ENCODE assay signal across 22 cellular contexts in the genomic region with DNA sequence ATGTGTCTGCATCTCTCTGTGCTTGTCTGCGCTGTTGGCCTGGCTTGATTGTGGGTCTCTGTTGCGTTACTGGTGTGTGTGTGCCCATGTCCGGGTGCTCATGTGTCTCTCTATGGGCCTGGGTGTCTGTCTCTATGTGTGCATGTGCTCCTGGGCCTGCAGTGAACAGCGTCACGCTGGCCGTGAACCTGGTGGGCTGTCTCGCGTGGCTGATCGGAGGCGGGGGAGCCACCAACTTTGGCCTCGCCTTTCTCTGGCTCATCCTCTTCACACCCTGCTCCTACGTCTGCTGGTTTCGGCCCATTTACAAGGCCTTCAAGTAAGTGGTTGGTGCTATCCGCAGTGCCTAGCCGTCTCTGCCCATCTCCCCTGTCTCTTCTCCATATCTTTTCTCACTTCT. TPM values are rescaled to one million over a fixed set of nuclear protein-coding genes. Genes with fewer than 3 reads are reported as not detected.
DNase-seq lines count a peak whose midpoint lies in the region; ATAC-seq and TF ChIP-seq lines count a peak whose summit lies in the region.
"Had no signal": no experiment of that assay in that cellular context is flagged by ENCODE, and none has a peak within 500 bp of the region (broad histone marks: within the 10 kb centered on the region; RNA-seq: fewer than 3 reads in every experiment).

No MANE protein-coding gene starts in this region.

- no peaks in the 10 kb centered on the region for H3K9me3 Mint-ChIP-seq in stimulated activated naive CD8-positive, alpha-beta T cell treated with anti-CD3 and anti-CD28 coated beads, Interleukin-15, Interleukin-2, amounts not matched to agents 100 ng/mL and 50 ng/mL, for 24 hours
- no peaks in the 10 kb centered on the region for H3K9me3 Mint-ChIP-seq in stimulated activated naive CD8-positive, alpha-beta T cell treated with anti-CD3 and anti-CD28 coated beads, Interleukin-15, amount 100 ng/mL, for 72 hours
- H3K9me3 Mint-ChIP-seq in glutamatergic neuron (ENCODE audit: unreplicated experiment) (peaks cover 8% of the 10 kb centered on the region), nephron progenitor cell (no peaks in the 10 kb centered on the region)
- H3K9me3 Mint-ChIP-seq: CD4-positive, alpha-beta T cell; CD8-positive, alpha-beta memory T cell; HFFc6 had no signal

- H3K27ac Mint-ChIP-seq in stimulated activated naive CD8-positive, alpha-beta T cell treated with anti-CD3 and anti-CD28 coated beads, Interleukin-15, Interleukin-2, amounts not matched to agents 100 ng/mL and 50 ng/mL, for 24 hours: peak overlapping the region; percentile 9
- no peak overlapping the region for H3K27ac Mint-ChIP-seq in stimulated activated naive CD8-positive, alpha-beta T cell treated with anti-CD3 and anti-CD28 coated beads, Interleukin-15, amount 100 ng/mL, for 72 hours
- peak overlapping the region; percentile 20 for H3K27ac Mint-ChIP-seq in glutamatergic neuron (ENCODE audit: unreplicated experiment)
- peak overlapping the region; percentile 2 for H3K27ac Mint-ChIP-seq in nephron progenitor cell
- H3K27ac Mint-ChIP-seq: CD14-positive monocyte; CD4-positive, alpha-beta T cell; CD8-positive, alpha-beta memory T cell; HFFc6 had no signal

- ATAC-seq in stimulated activated naive CD8-positive, alpha-beta T cell treated with anti-CD3 and anti-CD28 coated beads, Interleukin-15, amount 100 ng/mL, for 72 hours: no peak
- no peak for ATAC-seq in GM21786 (IDR thresholded peaks at IDR 0.05; ENCODE audit: unreplicated experiment)
- ATAC-seq in sciatic nerve: no peak
- ATAC-seq in GM21576 (IDR thresholded peaks at IDR 0.05; ENCODE audit: unreplicated experiment): no peak
- ATAC-seq: A549, GM12878 had no signal

- H3K4me3 Mint-ChIP-seq in stimulated activated naive CD8-positive, alpha-beta T cell treated with anti-CD3 and anti-CD28 coated beads, Interleukin-15, Interleukin-2, amounts not matched to agents 100 ng/mL and 50 ng/mL, for 24 hours: no peak overlapping the region
- H3K4me3 Mint-ChIP-seq in stimulated activated naive CD8-positive, alpha-beta T cell treated with anti-CD3 and anti-CD28 coated beads, Interleukin-15, amount 100 ng/mL, for 72 hours: no peak overlapping the region
- H3K4me3 Mint-ChIP-seq in glutamatergic neuron (ENCODE audit: unreplicated experiment) (no peak overlapping the region), nephron progenitor cell (no peak overlapping the region)
- H3K4me3 Mint-ChIP-seq: CD14-positive monocyte; CD4-positive, alpha-beta T cell; CD8-positive, alpha-beta memory T cell; HFFc6 had no signal

- DNase-seq in stimulated activated naive CD8-positive, alpha-beta T cell treated with anti-CD3 and anti-CD28 coated beads, Interleukin-15, amount 100 ng/mL, for 72 hours: no peak
- no peak for DNase-seq in glutamatergic neuron
- no peak for DNase-seq in nephron progenitor cell
- no peak for DNase-seq in sciatic nerve (ENCODE audit: low spot score)
- DNase-seq: 8988T; ACHN; AML-193; BE2C; CD4-positive, alpha-beta T cell; CD8-positive, alpha-beta memory T cell; DMS 273 treated with DMSO at 0.1 percent for 48 hours; DMS79; EL; GDM1; GOT3; HFFc6 had no signal

- no peaks in the 10 kb centered on the region for H3K4me1 Mint-ChIP-seq in stimulated activated naive CD8-positive, alpha-beta T cell treated with anti-CD3 and anti-CD28 coated beads, Interleukin-15, Interleukin-2, amounts not matched to agents 100 ng/mL and 50 ng/mL, for 24 hours (ENCODE audit: low read depth)
- no peaks in the 10 kb centered on the region for H3K4me1 Mint-ChIP-seq in stimulated activated naive CD8-positive, alpha-beta T cell treated with anti-CD3 and anti-CD28 coated beads, Interleukin-15, amount 100 ng/mL, for 72 hours
- peaks cover 6% of the 10 kb centered on the region for H3K4me1 Mint-ChIP-seq in glutamatergic neuron (ENCODE audit: low read depth, unreplicated experiment)
- peaks cover 17% of the 10 kb centered on the region for H3K4me1 Mint-ChIP-seq in nephron progenitor cell
- H3K4me1 Mint-ChIP-seq: CD8-positive, alpha-beta memory T cell had no signal

- intact Hi-C loops in sciatic nerve (cut with DNase I): no loop called here

- no peaks in the 10 kb centered on the region for H3K36me3 Mint-ChIP-seq in stimulated activated naive CD8-positive, alpha-beta T cell treated with anti-CD3 and anti-CD28 coated beads, Interleukin-15, Interleukin-2, amounts not matched to agents 100 ng/mL and 50 ng/mL, for 24 hours (ENCODE audit: low read depth)
- H3K36me3 Mint-ChIP-seq in glutamatergic neuron (ENCODE audit: unreplicated experiment) (peaks cover 8% of the 10 kb centered on the region), nephron progenitor cell (ENCODE audit: low read depth) (no peaks in the 10 kb centered on the region)
- H3K36me3 Mint-ChIP-seq: CD14-positive monocyte; CD8-positive, alpha-beta memory T cell had no signal

- no peaks in the 10 kb centered on the region for H3K27me3 Mint-ChIP-seq in stimulated activated naive CD8-positive, alpha-beta T cell treated with anti-CD3 and anti-CD28 coated beads, Interleukin-15, Interleukin-2, amounts not matched to agents 100 ng/mL and 50 ng/mL, for 24 hours
- H3K27me3 Mint-ChIP-seq in stimulated activated naive CD8-positive, alpha-beta T cell treated with anti-CD3 and anti-CD28 coated beads, Interleukin-15, amount 100 ng/mL, for 72 hours: no peaks in the 10 kb centered on the region
- H3K27me3 Mint-ChIP-seq in glutamatergic neuron (ENCODE audit: unreplicated experiment) (peaks cover 7% of the 10 kb centered on the region), nephron progenitor cell (ENCODE audit: low read depth, poor library complexity) (peaks cover 7% of the 10 kb centered on the region)
- H3K27me3 Mint-ChIP-seq: CD4-positive, alpha-beta T cell had no signal

- TF ChIP-seq CTCF in glutamatergic neuron (IDR thresholded peaks at IDR 0.05; ENCODE audit: partially characterized antibody, unreplicated experiment) (no peak), nephron progenitor cell (IDR thresholded peaks at IDR 0.05) (no peak)

RNA-seq across cellular contexts. Expression of a gene that starts 7.0 kb away (rescaled TPM):
- 12.7 TPM for total RNA-seq in glutamatergic neuron (ENCODE audit: unreplicated experiment)
- total RNA-seq in sciatic nerve: 20.4 TPM

RNA-seq across cellular contexts. Expression of a gene that starts 21.1 kb away (rescaled TPM):
- 164 TPM for total RNA-seq in glutamatergic neuron (ENCODE audit: unreplicated experiment)
- total RNA-seq in sciatic nerve: 7.6 TPM

RNA-seq across cellular contexts. Expression of a gene that starts 59.9 kb away (rescaled TPM):
- total RNA-seq in glutamatergic neuron (ENCODE audit: unreplicated experiment) (2.3 TPM), sciatic nerve (6.0 TPM)

Comparison
In these comparisons a context has a peak if more than half of its experiments do, and no peak if none do; other contexts are left out.
1. H3K27ac Mint-ChIP-seq: peak in stimulated activated naive CD8-positive, alpha-beta T cell treated with anti-CD3 and anti-CD28 coated beads, Interleukin-15, Interleukin-2, amounts not matched to agents 100 ng/mL and 50 ng/mL, for 24 hours (single experiment), glutamatergic neuron (single experiment) and nephron progenitor cell (single experiment); none in stimulated activated naive CD8-positive, alpha-beta T cell treated with anti-CD3 and anti-CD28 coated beads, Interleukin-15, amount 100 ng/mL, for 72 hours (0 of 2).
2. RNA of a gene that starts 21.1 kb away (total RNA-seq): 164 TPM in glutamatergic neuron (single experiment); 7.6 TPM in sciatic nerve (single experiment); every median in the first group is over 10 times any median in the second.